In the genomic region with DNA sequence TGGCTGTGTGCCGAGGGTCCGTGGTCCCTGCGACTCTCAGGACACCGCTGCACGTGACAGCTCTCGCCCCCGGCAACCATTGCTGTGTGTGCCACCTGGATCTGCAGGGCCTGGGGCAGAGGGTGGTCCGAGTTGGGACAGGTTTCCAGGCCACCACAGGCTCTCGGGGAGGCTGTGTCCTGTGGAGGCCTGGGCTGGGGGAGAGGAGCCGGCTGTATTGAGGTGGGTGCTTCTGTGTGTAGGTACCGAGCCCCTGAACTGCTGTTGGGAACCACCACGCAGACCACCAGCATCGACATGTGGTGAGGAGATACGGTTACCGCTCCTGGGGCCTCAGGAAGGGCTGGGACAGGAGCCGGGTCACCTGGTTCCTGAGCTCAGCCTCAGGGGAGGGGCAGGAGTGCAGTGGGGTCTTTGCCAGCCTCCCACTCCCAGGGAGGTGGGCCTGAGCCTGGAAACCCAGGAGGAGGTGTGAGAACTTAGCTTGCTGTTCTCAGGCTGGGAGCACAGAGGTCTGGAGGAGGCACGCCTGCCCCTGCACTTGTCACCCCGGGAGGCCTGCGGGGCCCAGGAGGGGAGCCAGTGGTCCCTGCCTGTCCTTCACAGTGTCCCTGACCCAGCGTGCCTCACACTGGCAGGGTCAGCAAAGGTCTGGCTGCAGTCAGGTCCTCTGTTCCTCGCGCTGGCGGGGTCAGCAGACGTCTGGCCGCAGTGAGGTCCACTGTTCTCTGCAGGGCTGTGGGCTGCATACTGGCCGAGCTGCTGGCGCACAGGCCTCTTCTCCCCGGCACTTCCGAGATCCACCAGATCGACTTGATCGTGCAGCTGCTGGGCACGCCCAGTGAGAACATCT, we compare ENCODE assay signal across 1 cellular context.
TF ChIP-seq lines count a peak whose summit lies in the region.

No MANE protein-coding gene starts in this region.

TF ChIP-seq in HepG2, 621 proteins besides CTCF, POLR2A, EP300 and RAD21 (continued from another document and continues in another):
- TF ChIP-seq, protein P1, sequence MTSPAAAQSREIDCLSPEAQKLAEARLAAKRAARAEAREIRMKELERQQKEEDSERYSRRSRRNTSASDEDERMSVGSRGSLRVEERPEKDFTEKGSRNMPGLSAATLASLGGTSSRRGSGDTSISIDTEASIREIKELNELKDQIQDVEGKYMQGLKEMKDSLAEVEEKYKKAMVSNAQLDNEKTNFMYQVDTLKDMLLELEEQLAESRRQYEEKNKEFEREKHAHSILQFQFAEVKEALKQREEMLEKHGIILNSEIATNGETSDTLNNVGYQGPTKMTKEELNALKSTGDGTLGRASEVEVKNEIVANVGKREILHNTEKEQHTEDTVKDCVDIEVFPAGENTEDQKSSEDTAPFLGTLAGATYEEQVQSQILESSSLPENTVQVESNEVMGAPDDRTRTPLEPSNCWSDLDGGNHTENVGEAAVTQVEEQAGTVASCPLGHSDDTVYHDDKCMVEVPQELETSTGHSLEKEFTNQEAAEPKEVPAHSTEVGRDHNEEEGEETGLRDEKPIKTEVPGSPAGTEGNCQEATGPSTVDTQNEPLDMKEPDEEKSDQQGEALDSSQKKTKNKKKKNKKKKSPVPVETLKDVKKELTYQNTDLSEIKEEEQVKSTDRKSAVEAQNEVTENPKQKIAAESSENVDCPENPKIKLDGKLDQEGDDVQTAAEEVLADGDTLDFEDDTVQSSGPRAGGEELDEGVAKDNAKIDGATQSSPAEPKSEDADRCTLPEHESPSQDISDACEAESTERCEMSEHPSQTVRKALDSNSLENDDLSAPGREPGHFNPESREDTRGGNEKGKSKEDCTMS (CRISPR knock-in tag; conservative IDR thresholded peaks at IDR 0.05) = no peak
- no peak for TF ChIP-seq ZNF484 (CRISPR knock-in tag; IDR thresholded peaks at IDR 0.05; ENCODE audit: borderline replicate concordance, low read depth)
- TF ChIP-seq ZNF205 (CRISPR knock-in tag; IDR thresholded peaks at IDR 0.05) = 0 out of 2 replicates have a peak, but pooled peaks have one; percentile 17
- TF ChIP-seq, protein P2, sequence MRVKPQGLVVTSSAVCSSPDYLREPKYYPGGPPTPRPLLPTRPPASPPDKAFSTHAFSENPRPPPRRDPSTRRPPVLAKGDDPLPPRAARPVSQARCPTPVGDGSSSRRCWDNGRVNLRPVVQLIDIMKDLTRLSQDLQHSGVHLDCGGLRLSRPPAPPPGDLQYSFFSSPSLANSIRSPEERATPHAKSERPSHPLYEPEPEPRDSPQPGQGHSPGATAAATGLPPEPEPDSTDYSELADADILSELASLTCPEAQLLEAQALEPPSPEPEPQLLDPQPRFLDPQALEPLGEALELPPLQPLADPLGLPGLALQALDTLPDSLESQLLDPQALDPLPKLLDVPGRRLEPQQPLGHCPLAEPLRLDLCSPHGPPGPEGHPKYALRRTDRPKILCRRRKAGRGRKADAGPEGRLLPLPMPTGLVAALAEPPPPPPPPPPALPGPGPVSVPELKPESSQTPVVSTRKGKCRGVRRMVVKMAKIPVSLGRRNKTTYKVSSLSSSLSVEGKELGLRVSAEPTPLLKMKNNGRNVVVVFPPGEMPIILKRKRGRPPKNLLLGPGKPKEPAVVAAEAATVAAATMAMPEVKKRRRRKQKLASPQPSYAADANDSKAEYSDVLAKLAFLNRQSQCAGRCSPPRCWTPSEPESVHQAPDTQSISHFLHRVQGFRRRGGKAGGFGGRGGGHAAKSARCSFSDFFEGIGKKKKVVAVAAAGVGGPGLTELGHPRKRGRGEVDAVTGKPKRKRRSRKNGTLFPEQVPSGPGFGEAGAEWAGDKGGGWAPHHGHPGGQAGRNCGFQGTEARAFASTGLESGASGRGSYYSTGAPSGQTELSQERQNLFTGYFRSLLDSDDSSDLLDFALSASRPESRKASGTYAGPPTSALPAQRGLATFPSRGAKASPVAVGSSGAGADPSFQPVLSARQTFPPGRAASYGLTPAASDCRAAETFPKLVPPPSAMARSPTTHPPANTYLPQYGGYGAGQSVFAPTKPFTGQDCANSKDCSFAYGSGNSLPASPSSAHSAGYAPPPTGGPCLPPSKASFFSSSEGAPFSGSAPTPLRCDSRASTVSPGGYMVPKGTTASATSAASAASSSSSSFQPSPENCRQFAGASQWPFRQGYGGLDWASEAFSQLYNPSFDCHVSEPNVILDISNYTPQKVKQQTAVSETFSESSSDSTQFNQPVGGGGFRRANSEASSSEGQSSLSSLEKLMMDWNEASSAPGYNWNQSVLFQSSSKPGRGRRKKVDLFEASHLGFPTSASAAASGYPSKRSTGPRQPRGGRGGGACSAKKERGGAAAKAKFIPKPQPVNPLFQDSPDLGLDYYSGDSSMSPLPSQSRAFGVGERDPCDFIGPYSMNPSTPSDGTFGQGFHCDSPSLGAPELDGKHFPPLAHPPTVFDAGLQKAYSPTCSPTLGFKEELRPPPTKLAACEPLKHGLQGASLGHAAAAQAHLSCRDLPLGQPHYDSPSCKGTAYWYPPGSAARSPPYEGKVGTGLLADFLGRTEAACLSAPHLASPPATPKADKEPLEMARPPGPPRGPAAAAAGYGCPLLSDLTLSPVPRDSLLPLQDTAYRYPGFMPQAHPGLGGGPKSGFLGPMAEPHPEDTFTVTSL (CRISPR knock-in tag; IDR thresholded peaks at IDR 0.05; ENCODE audit: borderline replicate concordance) = no peak
- no peak for TF ChIP-seq ZNF678 (CRISPR knock-in tag; IDR thresholded peaks at IDR 0.05)
- no peak for TF ChIP-seq PRPF4 (IDR thresholded peaks at IDR 0.05; ENCODE audit: low read depth, low read length, poor library complexity, severe bottlenecking)
- TF ChIP-seq NONO (IDR thresholded peaks at IDR 0.05) = no peak
- peak; percentile 50; the same call in 1 of the 2 replicates for TF ChIP-seq NONO (CRISPR knock-in tag; conservative IDR thresholded peaks at IDR 0.05)
- no peak for TF ChIP-seq MTA3 (CRISPR knock-in tag; IDR thresholded peaks at IDR 0.05)
- peak; percentile 48; the same call in 1 of the 2 replicates for TF ChIP-seq AHR (CRISPR knock-in tag; IDR thresholded peaks at IDR 0.05)
- TF ChIP-seq ZNF644 (CRISPR knock-in tag; IDR thresholded peaks at IDR 0.05; ENCODE audit: low read depth) = no peak
- no peak for TF ChIP-seq PAF1 (CRISPR knock-in tag; IDR thresholded peaks at IDR 0.05)
- TF ChIP-seq, protein P3, sequence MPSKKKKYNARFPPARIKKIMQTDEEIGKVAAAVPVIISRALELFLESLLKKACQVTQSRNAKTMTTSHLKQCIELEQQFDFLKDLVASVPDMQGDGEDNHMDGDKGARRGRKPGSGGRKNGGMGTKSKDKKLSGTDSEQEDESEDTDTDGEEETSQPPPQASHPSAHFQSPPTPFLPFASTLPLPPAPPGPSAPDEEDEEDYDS (CRISPR knock-in tag; IDR thresholded peaks at IDR 0.05) = peak; percentile 24
- no peak for TF ChIP-seq MIER3 (CRISPR knock-in tag; IDR thresholded peaks at IDR 0.05; ENCODE audit: borderline replicate concordance)
- no peak for TF ChIP-seq HMGA1 (CRISPR knock-in tag; conservative IDR thresholded peaks at IDR 0.05)
- no peak for TF ChIP-seq TRIM24 (CRISPR knock-in tag; IDR thresholded peaks at IDR 0.05)
- TF ChIP-seq, protein P4, sequence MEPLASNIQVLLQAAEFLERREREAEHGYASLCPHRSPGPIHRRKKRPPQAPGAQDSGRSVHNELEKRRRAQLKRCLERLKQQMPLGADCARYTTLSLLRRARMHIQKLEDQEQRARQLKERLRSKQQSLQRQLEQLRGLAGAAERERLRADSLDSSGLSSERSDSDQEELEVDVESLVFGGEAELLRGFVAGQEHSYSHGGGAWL (CRISPR knock-in tag; IDR thresholded peaks at IDR 0.05) = no peak; the same call in 1 of the 2 replicates
- TF ChIP-seq, protein P5, sequence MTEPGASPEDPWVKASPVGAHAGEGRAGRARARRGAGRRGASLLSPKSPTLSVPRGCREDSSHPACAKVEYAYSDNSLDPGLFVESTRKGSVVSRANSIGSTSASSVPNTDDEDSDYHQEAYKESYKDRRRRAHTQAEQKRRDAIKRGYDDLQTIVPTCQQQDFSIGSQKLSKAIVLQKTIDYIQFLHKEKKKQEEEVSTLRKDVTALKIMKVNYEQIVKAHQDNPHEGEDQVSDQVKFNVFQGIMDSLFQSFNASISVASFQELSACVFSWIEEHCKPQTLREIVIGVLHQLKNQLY (CRISPR knock-in tag; IDR thresholded peaks at IDR 0.05) = 0 out of 2 replicates have a peak, but pooled peaks have one; percentile 12
- TF ChIP-seq, protein P6, sequence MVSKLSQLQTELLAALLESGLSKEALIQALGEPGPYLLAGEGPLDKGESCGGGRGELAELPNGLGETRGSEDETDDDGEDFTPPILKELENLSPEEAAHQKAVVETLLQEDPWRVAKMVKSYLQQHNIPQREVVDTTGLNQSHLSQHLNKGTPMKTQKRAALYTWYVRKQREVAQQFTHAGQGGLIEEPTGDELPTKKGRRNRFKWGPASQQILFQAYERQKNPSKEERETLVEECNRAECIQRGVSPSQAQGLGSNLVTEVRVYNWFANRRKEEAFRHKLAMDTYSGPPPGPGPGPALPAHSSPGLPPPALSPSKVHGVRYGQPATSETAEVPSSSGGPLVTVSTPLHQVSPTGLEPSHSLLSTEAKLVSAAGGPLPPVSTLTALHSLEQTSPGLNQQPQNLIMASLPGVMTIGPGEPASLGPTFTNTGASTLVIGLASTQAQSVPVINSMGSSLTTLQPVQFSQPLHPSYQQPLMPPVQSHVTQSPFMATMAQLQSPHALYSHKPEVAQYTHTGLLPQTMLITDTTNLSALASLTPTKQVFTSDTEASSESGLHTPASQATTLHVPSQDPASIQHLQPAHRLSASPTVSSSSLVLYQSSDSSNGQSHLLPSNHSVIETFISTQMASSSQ (IDR thresholded peaks at IDR 0.05; ENCODE audit: low read depth) = no peak
- TF ChIP-seq, protein P6 (CRISPR knock-in tag; IDR thresholded peaks at IDR 0.05; ENCODE audit: borderline replicate concordance) = peak; percentile 41; the same call in 1 of the 2 replicates
- no peak for TF ChIP-seq ZNF790 (CRISPR knock-in tag; IDR thresholded peaks at IDR 0.05; ENCODE audit: borderline replicate concordance)
- no peak for TF ChIP-seq ZNF101 (CRISPR knock-in tag; IDR thresholded peaks at IDR 0.05; ENCODE audit: borderline replicate concordance, low read depth)
- TF ChIP-seq ZNF788 (CRISPR knock-in tag; IDR thresholded peaks at IDR 0.05; ENCODE audit: borderline replicate concordance) = peak; percentile 14
- no peak for TF ChIP-seq ZFP1 (CRISPR knock-in tag; IDR thresholded peaks at IDR 0.05)
- TF ChIP-seq SMAD9 (CRISPR knock-in tag; IDR thresholded peaks at IDR 0.05) = no peak; the same call in 1 of the 2 replicates
- no peak for TF ChIP-seq ZKSCAN8 (CRISPR knock-in tag; IDR thresholded peaks at IDR 0.05; ENCODE audit: borderline replicate concordance)
- no peak for TF ChIP-seq SALL1 (CRISPR knock-in tag; IDR thresholded peaks at IDR 0.05)
- TF ChIP-seq, protein P7, sequence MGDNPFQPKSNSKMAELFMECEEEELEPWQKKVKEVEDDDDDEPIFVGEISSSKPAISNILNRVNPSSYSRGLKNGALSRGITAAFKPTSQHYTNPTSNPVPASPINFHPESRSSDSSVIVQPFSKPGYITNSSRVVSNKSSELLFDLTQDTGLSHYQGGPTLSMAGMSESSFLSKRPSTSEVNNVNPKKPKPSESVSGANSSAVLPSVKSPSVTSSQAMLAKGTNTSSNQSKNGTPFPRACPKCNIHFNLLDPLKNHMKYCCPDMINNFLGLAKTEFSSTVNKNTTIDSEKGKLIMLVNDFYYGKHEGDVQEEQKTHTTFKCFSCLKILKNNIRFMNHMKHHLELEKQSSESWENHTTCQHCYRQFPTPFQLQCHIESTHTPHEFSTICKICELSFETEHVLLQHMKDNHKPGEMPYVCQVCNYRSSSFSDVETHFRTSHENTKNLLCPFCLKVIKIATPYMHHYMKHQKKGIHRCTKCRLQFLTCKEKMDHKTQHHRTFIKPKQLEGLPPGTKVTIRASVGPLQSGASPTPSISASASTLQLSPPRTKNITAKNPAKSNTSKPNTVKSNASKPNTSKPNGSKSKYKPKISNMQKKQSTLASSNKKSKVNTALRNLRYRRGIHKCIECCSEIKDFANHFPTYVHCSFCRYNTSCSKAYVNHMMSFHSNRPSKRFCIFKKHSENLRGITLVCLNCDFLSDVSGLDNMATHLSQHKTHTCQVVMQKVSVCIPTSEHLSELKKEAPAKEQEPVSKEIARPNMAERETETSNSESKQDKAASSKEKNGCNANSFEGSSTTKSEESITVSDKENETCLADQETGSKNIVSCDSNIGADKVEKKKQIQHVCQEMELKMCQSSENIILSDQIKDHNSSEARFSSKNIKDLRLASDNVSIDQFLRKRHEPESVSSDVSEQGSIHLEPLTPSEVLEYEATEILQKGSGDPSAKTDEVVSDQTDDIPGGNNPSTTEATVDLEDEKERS (CRISPR knock-in tag; IDR thresholded peaks at IDR 0.05) = no peak
- TF ChIP-seq, protein P8, sequence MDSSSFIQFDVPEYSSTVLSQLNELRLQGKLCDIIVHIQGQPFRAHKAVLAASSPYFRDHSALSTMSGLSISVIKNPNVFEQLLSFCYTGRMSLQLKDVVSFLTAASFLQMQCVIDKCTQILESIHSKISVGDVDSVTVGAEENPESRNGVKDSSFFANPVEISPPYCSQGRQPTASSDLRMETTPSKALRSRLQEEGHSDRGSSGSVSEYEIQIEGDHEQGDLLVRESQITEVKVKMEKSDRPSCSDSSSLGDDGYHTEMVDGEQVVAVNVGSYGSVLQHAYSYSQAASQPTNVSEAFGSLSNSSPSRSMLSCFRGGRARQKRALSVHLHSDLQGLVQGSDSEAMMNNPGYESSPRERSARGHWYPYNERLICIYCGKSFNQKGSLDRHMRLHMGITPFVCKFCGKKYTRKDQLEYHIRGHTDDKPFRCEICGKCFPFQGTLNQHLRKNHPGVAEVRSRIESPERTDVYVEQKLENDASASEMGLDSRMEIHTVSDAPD (CRISPR knock-in tag; IDR thresholded peaks at IDR 0.05) = peak; percentile 40; the same call in 1 of the 2 replicates
- TF ChIP-seq TBX2 (CRISPR knock-in tag; IDR thresholded peaks at IDR 0.05; ENCODE audit: borderline replicate concordance) = peak; percentile 48; the same call in 1 of the 2 replicates
- 0 out of 2 replicates have a peak, but pooled peaks have one; percentile 62 for TF ChIP-seq ZFYVE20 (CRISPR knock-in tag; IDR thresholded peaks at IDR 0.05; ENCODE audit: borderline replicate concordance, low read depth)
- 0 out of 2 replicates have a peak, but pooled peaks have one; percentile 1 for TF ChIP-seq KLF12 (CRISPR knock-in tag; IDR thresholded peaks at IDR 0.05; ENCODE audit: borderline replicate concordance)
